Comparison of ENCODE assay signal across 19 cellular contexts in genomic region chr19:43628646-43629326, GRCh38. TPM values are rescaled to one million over a fixed set of nuclear protein-coding genes. Genes with fewer than 3 reads are reported as not detected.
A peak's percentile ranks its signal among the peaks of the same experiment; 100 is the strongest.
DNase-seq lines count a peak whose midpoint lies in the region; ATAC-seq, FAIRE-seq and TF ChIP-seq lines count a peak whose summit lies in the region.
"Had no signal": no experiment of that assay in that cellular context is flagged by ENCODE, and none has a peak within 500 bp of the region (broad histone marks: within the 10 kb centered on the region; RNA-seq: fewer than 3 reads in every experiment).

No MANE protein-coding gene starts in this region.

- no peak for FAIRE-seq in HepG2 (lab: Jason Lieb, UNC)
- no peak for FAIRE-seq in GM12892 (lab: Jason Lieb, UNC)
- FAIRE-seq: D721Med had no signal

- H3K27me3 ChIP-seq in HepG2 (ENCODE audit: control insufficient read depth in 1 of 2, insufficient read depth in 2 of 2, low read length in 2 of 2) (no peaks in the 10 kb centered on the region), right lobe of liver (no peaks in the 10 kb centered on the region), dorsolateral prefrontal cortex (no peaks in the 10 kb centered on the region)
- H3K27me3 ChIP-seq: BLaER1 had no signal

- in situ Hi-C loops in HepG2 (cut with HindIII; ENCODE audit: extremely low pct_ligation_motif_present, low pct_unique_long_range_greater_than_20kb) = no loop called here

- H3K9ac ChIP-seq in HepG2 (ENCODE audit: insufficient read depth, low read depth, low read length) = no peak overlapping the region
- H3K9ac ChIP-seq: BLaER1 had no signal

- TF ChIP-seq EP300 in HepG2 (IDR thresholded peaks at IDR 0.05; ENCODE audit: low read depth in 2 of 2, low read length in 2 of 2) (no peak), HepG2 (CRISPR knock-in tag; IDR thresholded peaks at IDR 0.05; ENCODE audit: borderline replicate concordance) (no peak)

- BruUV-seq in HepG2 (replicated peaks; lab: Mats Ljungman, UMichigan) = no TSS peak

- no peak overlapping the region for H3K4me2 ChIP-seq in HepG2 (ENCODE audit: low read depth, low read length)
- H3K4me2 ChIP-seq: BLaER1, GM23338 had no signal

- no peak for TF ChIP-seq POLR2A in HepG2 (IDR thresholded peaks at IDR 0.05; ENCODE audit: insufficient read depth in 1 of 2, low read depth in 2 of 2, low read length in 2 of 2)
- no peak for TF ChIP-seq POLR2A in right lobe of liver (IDR thresholded peaks at IDR 0.05)
- no peak for TF ChIP-seq POLR2A in GM12892 (IDR thresholded peaks at IDR 0.05; ENCODE audit: low read depth, low read length)

- no peak overlapping the region for H2AFZ ChIP-seq in HepG2 (ENCODE audit: low read length)
- H2AFZ ChIP-seq: GM23338 had no signal

- no peak for TF ChIP-seq RAD21 in HepG2 (CRISPR knock-in tag; IDR thresholded peaks at IDR 0.05)

- H4K20me1 ChIP-seq in HepG2 (ENCODE audit: insufficient read depth, low read length) = no peaks in the 10 kb centered on the region
- H4K20me1 ChIP-seq: BLaER1 had no signal

- H3K4me3 ChIP-seq in HepG2 (replicated peaks in 1 of 3; ENCODE audit: insufficient read depth in 1 of 3, low read depth in 2 of 3, low read length in 3 of 3) (no peak overlapping the region), right lobe of liver (no peak overlapping the region), dorsolateral prefrontal cortex (no peak overlapping the region)
- H3K4me3 ChIP-seq: BLaER1, GM23338, SJSA1 had no signal

- no peaks in the 10 kb centered on the region; a peak in 1 of 5 replicates for H3K36me3 ChIP-seq in HepG2 (replicated peaks in 1 of 2; ENCODE audit: control insufficient read depth in 1 of 2, insufficient read depth in 2 of 2, low read length in 2 of 2)
- no peaks in the 10 kb centered on the region for H3K36me3 ChIP-seq in right lobe of liver
- H3K36me3 ChIP-seq: SJSA1 had no signal

- POLR2A ChIA-PET in HepG2 (lab: Yijun Ruan, JAX) = no interaction called here

- TF ChIP-seq CTCF in HepG2 (CRISPR knock-in tag; IDR thresholded peaks at IDR 0.05) = no peak
- TF ChIP-seq CTCF in right lobe of liver (IDR thresholded peaks at IDR 0.05) = no peak
- TF ChIP-seq CTCF in dorsolateral prefrontal cortex (IDR thresholded peaks at IDR 0.05 in 54 of 56, conservative IDR thresholded peaks at IDR 0.05 in 2 of 56; ENCODE audit: low read depth in 1 of 56, partially characterized antibody in 56 of 56) = no peak

- H3K9me3 ChIP-seq in HepG2 (ENCODE audit: low read length) (no peaks in the 10 kb centered on the region), right lobe of liver (no peaks in the 10 kb centered on the region)
- H3K9me3 ChIP-seq: BLaER1, SJSA1 had no signal

- no peak for DNase-seq in HepG2 (ENCODE audit: low spot score)
- no peak for DNase-seq in right lobe of liver
- peak in 2 of 10 donors; percentile 45 to 54 for DNase-seq in dorsolateral prefrontal cortex
- DNase-seq in NCI-H1048 (lab: John Stamatoyannopoulos, UW) = no peak
- no peak for DNase-seq in ureter (ENCODE audit: low spot score)
- DNase-seq in GM12892 (ENCODE audit: insufficient read length) = no peak
- DNase-seq: 8988T; CD8-positive, alpha-beta memory T cell; DMS79; KG1; NCI-H1092; NCI-H146; NCI-H2081; NCI-H774; RPMI8226 had no signal

- no peak for ATAC-seq in HepG2
- ATAC-seq in right lobe of liver = no peak
- ATAC-seq: GM23338 had no signal

- no peak overlapping the region for H3K27ac ChIP-seq in HepG2 (ENCODE audit: extremely low read length, insufficient read depth, low read length)
- no peak overlapping the region for H3K27ac ChIP-seq in right lobe of liver
- H3K27ac ChIP-seq in dorsolateral prefrontal cortex = peak overlapping the region in 51 of 59 donors; percentile 6 to 82 (median 61)
- H3K27ac ChIP-seq: BLaER1, SJSA1 had no signal

- 100% methylated on average over 1 of the region's 3 CpGs for WGBS in HepG2 (ENCODE audit: low lambda C conversion rate)
- WGBS in right lobe of liver (ENCODE audit: insufficient coverage, low coverage, low lambda C conversion rate, missing lambda C conversion rate) = 83% methylated on average over 2 of the region's 3 CpGs

- H3K4me1 ChIP-seq in HepG2 (ENCODE audit: insufficient read depth, low read length) (peaks cover 8% of the 10 kb centered on the region), right lobe of liver (no peaks in the 10 kb centered on the region)
- H3K4me1 ChIP-seq: SJSA1 had no signal

- no peaks in the 10 kb centered on the region for H3K79me2 ChIP-seq in HepG2 (ENCODE audit: insufficient read depth, low read length)

- intact Hi-C loops in HepG2 (cut with micrococcal nuclease; ENCODE audit: unreplicated experiment) = no loop called here
- intact Hi-C loops in right lobe of liver (cut with DNase I) = no loop called here
- intact Hi-C loops in dorsolateral prefrontal cortex (cut with DNase I) = no loop called here

- CTCF ChIA-PET in HepG2 (lab: Yijun Ruan, JAX; ENCODE audit: low intra/inter-chr PET ratio, low total read pairs) = no interaction called here

RNA-seq across cellular contexts. Expression of gene ZNF428, which starts 9.4 kb away (rescaled TPM):
- total RNA-seq in HepG2 (2016; rRNA removed; fragmentation: Illumina TruSeq; extraction: Trizol) = 24.0 and 26.9 TPM in 2 replicates
- 19.4 and 25.5 TPM in 2 replicates for total RNA-seq in HepG2 (2016; cell fraction: cytosol; rRNA removed; fragmentation: Illumina TruSeq; extraction: Trizol; ENCODE audit: low read depth)
- total RNA-seq in HepG2 (2016; cell fraction: insoluble cytoplasmic fraction; rRNA removed; fragmentation: Illumina TruSeq; extraction: Trizol) = 20.7 and 27.4 TPM in 2 replicates
- total RNA-seq in HepG2 (2016; cell fraction: membrane; rRNA removed; fragmentation: Illumina TruSeq; extraction: Trizol) = 23.9 and 34.3 TPM in 2 replicates
- 6.5 and 9.5 TPM in 2 replicates for total RNA-seq in HepG2 (2016; cell fraction: nucleus; rRNA removed; fragmentation: Illumina TruSeq; extraction: Trizol)
- 10.4 and 11.5 TPM in 2 replicates for polyA plus RNA-seq in HepG2 (2011; rRNA removed)
- 8.0 and 12.3 TPM in 2 replicates for polyA plus RNA-seq in HepG2 (2011; cell fraction: cytosol; rRNA removed)
- 6.0 and 6.2 TPM in 2 replicates for polyA plus RNA-seq in HepG2 (2011; cell fraction: nucleus; rRNA removed)
- polyA plus RNA-seq in HepG2 (2012) = 11.5 and 12.7 TPM in 2 replicates
- polyA plus RNA-seq in HepG2 (2016; cell fraction: cytosol; fragmentation: Illumina TruSeq; extraction: Trizol; ENCODE audit: low read depth) = 19.6 and 22.2 TPM in 2 replicates
- polyA plus RNA-seq in HepG2 (2016; cell fraction: insoluble cytoplasmic fraction; fragmentation: Illumina TruSeq; extraction: Trizol; ENCODE audit: low read depth) = 27.6 and 28.2 TPM in 2 replicates
- 25.6 and 28.5 TPM in 2 replicates for polyA plus RNA-seq in HepG2 (2016; cell fraction: membrane; fragmentation: Illumina TruSeq; extraction: Trizol; ENCODE audit: low read depth)
- polyA plus RNA-seq in HepG2 (2016; cell fraction: nucleus; fragmentation: Illumina TruSeq; extraction: Trizol; ENCODE audit: insufficient read depth, low read depth) = 19.8 and 22.6 TPM in 2 replicates
- 3.2 and 7.4 TPM in 2 replicates for polyA minus RNA-seq in HepG2 (2011; rRNA and poly(A)+ RNA removed; ENCODE audit: low replicate concordance)
- polyA minus RNA-seq in HepG2 (2011; cell fraction: cytosol; rRNA and poly(A)+ RNA removed) = 4.6 and 4.9 TPM in 2 replicates
- polyA minus RNA-seq in HepG2 (2011; cell fraction: nucleus; rRNA and poly(A)+ RNA removed) = 2.1 and 4.6 TPM in 2 replicates
- total RNA-seq in right lobe of liver = 10 to 100 TPM; 10.9 to 16.7 (median 13.3) TPM
- 100 to 1,000 TPM in 3 of 120 experiments, 10 to 100 TPM in 117; 58.0 to 110 (median 83.3) TPM for total RNA-seq in dorsolateral prefrontal cortex
- total RNA-seq in ureter = 30.2 TPM
- polyA plus RNA-seq in GM12892 (2012; ENCODE audit: missing spikeins) = 15.3 TPM

RNA-seq across cellular contexts. Expression of gene CADM4, which starts 10.9 kb away (rescaled TPM):
- 6.4 and 16.0 TPM in 2 replicates for total RNA-seq in HepG2 (2016; rRNA removed; fragmentation: Illumina TruSeq; extraction: Trizol)
- total RNA-seq in HepG2 (2016; cell fraction: cytosol; rRNA removed; fragmentation: Illumina TruSeq; extraction: Trizol; ENCODE audit: low read depth) = 1.9 and 2.0 TPM in 2 replicates
- 6.2 and 15.7 TPM in 2 replicates for total RNA-seq in HepG2 (2016; cell fraction: insoluble cytoplasmic fraction; rRNA removed; fragmentation: Illumina TruSeq; extraction: Trizol)
- total RNA-seq in HepG2 (2016; cell fraction: membrane; rRNA removed; fragmentation: Illumina TruSeq; extraction: Trizol) = 6.3 and 6.6 TPM in 2 replicates
- total RNA-seq in HepG2 (2016; cell fraction: nucleus; rRNA removed; fragmentation: Illumina TruSeq; extraction: Trizol) = 13.7 and 16.1 TPM in 2 replicates
- polyA plus RNA-seq in HepG2 (2011; rRNA removed) = 8.5 and 15.4 TPM in 2 replicates
- polyA plus RNA-seq in HepG2 (2011; cell fraction: cytosol; rRNA removed) = 10.7 and 11.5 TPM in 2 replicates
- 8.7 and 11.0 TPM in 2 replicates for polyA plus RNA-seq in HepG2 (2011; cell fraction: nucleus; rRNA removed)
- polyA plus RNA-seq in HepG2 (2012) = 14.2 and 19.2 TPM in 2 replicates
- polyA plus RNA-seq in HepG2 (2016; cell fraction: cytosol; fragmentation: Illumina TruSeq; extraction: Trizol; ENCODE audit: low read depth) = 3.1 and 3.4 TPM in 2 replicates
- 7.9 and 9.3 TPM in 2 replicates for polyA plus RNA-seq in HepG2 (2016; cell fraction: insoluble cytoplasmic fraction; fragmentation: Illumina TruSeq; extraction: Trizol; ENCODE audit: low read depth)
- 6.8 and 7.0 TPM in 2 replicates for polyA plus RNA-seq in HepG2 (2016; cell fraction: membrane; fragmentation: Illumina TruSeq; extraction: Trizol; ENCODE audit: low read depth)
- polyA plus RNA-seq in HepG2 (2016; cell fraction: nucleus; fragmentation: Illumina TruSeq; extraction: Trizol; ENCODE audit: insufficient read depth, low read depth) = 32.5 and 32.9 TPM in 2 replicates
- 1.1 and 12.4 TPM in 2 replicates for polyA minus RNA-seq in HepG2 (2011; rRNA and poly(A)+ RNA removed; ENCODE audit: low replicate concordance)
- polyA minus RNA-seq in HepG2 (2011; cell fraction: cytosol; rRNA and poly(A)+ RNA removed) = 5.0 and 7.8 TPM in 2 replicates
- polyA minus RNA-seq in HepG2 (2011; cell fraction: nucleus; rRNA and poly(A)+ RNA removed) = 4.0 and 5.5 TPM in 2 replicates
- 1 to 10 TPM; 2.2 to 4.7 (median 3.7) TPM for total RNA-seq in right lobe of liver
- 100 to 1,000 TPM in 105 of 120 experiments, 10 to 100 TPM in 15; 79.5 to 239 (median 123) TPM for total RNA-seq in dorsolateral prefrontal cortex
- total RNA-seq in ureter = 6.6 TPM
- not detected for polyA plus RNA-seq in GM12892 (2012; ENCODE audit: missing spikeins)
- total RNA-seq: SJSA1 had no signal
- polyA plus RNA-seq: CD8-positive, alpha-beta memory T cell had no signal

RNA-seq across cellular contexts. Expression of gene SRRM5, which starts 16.9 kb away (rescaled TPM):
- total RNA-seq in HepG2 (2016; rRNA removed; fragmentation: Illumina TruSeq; extraction: Trizol) = 0.11 TPM in 1 of 2 replicates, not detected in the other
- not detected in 2 replicates for total RNA-seq in HepG2 (2016; cell fraction: cytosol; rRNA removed; fragmentation: Illumina TruSeq; extraction: Trizol; ENCODE audit: low read depth)
- not detected in 2 replicates for total RNA-seq in HepG2 (2016; cell fraction: insoluble cytoplasmic fraction; rRNA removed; fragmentation: Illumina TruSeq; extraction: Trizol)
- total RNA-seq in HepG2 (2016; cell fraction: membrane; rRNA removed; fragmentation: Illumina TruSeq; extraction: Trizol) = 0.06 TPM in 1 of 2 replicates, not detected in the other
- total RNA-seq in HepG2 (2016; cell fraction: nucleus; rRNA removed; fragmentation: Illumina TruSeq; extraction: Trizol) = 0.31 TPM in 1 of 2 replicates, not detected in the other
- 0.16 TPM in 2 replicates for polyA plus RNA-seq in HepG2 (2011; rRNA removed)
- 0.03 and 0.08 TPM in 2 replicates for polyA plus RNA-seq in HepG2 (2011; cell fraction: cytosol; rRNA removed)
- 0.61 and 0.79 TPM in 2 replicates for polyA plus RNA-seq in HepG2 (2011; cell fraction: nucleus; rRNA removed)
- 0.15 and 0.21 TPM in 2 replicates for polyA plus RNA-seq in HepG2 (2012)
- not detected in 2 replicates for polyA plus RNA-seq in HepG2 (2016; cell fraction: cytosol; fragmentation: Illumina TruSeq; extraction: Trizol; ENCODE audit: low read depth)
- 0.10 and 0.12 TPM in 2 replicates for polyA plus RNA-seq in HepG2 (2016; cell fraction: insoluble cytoplasmic fraction; fragmentation: Illumina TruSeq; extraction: Trizol; ENCODE audit: low read depth)
- 0.10 TPM in 2 replicates for polyA plus RNA-seq in HepG2 (2016; cell fraction: membrane; fragmentation: Illumina TruSeq; extraction: Trizol; ENCODE audit: low read depth)
- 0.51 and 1.2 TPM in 2 replicates for polyA plus RNA-seq in HepG2 (2016; cell fraction: nucleus; fragmentation: Illumina TruSeq; extraction: Trizol; ENCODE audit: insufficient read depth, low read depth)
- 0.18 and 0.23 TPM in 2 replicates for polyA minus RNA-seq in HepG2 (2011; rRNA and poly(A)+ RNA removed; ENCODE audit: low replicate concordance)
- polyA minus RNA-seq in HepG2 (2011; cell fraction: cytosol; rRNA and poly(A)+ RNA removed) = not detected in 2 replicates
- 0.39 and 0.50 TPM in 2 replicates for polyA minus RNA-seq in HepG2 (2011; cell fraction: nucleus; rRNA and poly(A)+ RNA removed)
- under 1 TPM in 5 of 6 experiments, not detected in 1; 0.09 to 0.37 (median 0.18) TPM for total RNA-seq in right lobe of liver
- 1 to 10 TPM in 47 of 120 experiments, under 1 TPM in 72, not detected in 1; 0.22 to 3.6 (median 0.89) TPM for total RNA-seq in dorsolateral prefrontal cortex
- 1.0 TPM for total RNA-seq in ureter
- 0.34 TPM for polyA plus RNA-seq in GM12892 (2012; ENCODE audit: missing spikeins)
- total RNA-seq: GM23338, SJSA1 had no signal

RNA-seq across cellular contexts. Expression of gene ZNF576, which starts 32.4 kb away (rescaled TPM):
- total RNA-seq in HepG2 (2016; rRNA removed; fragmentation: Illumina TruSeq; extraction: Trizol) = 9.6 and 10.9 TPM in 2 replicates
- 8.7 and 10.4 TPM in 2 replicates for total RNA-seq in HepG2 (2016; cell fraction: cytosol; rRNA removed; fragmentation: Illumina TruSeq; extraction: Trizol; ENCODE audit: low read depth)
- total RNA-seq in HepG2 (2016; cell fraction: insoluble cytoplasmic fraction; rRNA removed; fragmentation: Illumina TruSeq; extraction: Trizol) = 10.6 and 11.2 TPM in 2 replicates
- 13.9 and 14.1 TPM in 2 replicates for total RNA-seq in HepG2 (2016; cell fraction: membrane; rRNA removed; fragmentation: Illumina TruSeq; extraction: Trizol)
- total RNA-seq in HepG2 (2016; cell fraction: nucleus; rRNA removed; fragmentation: Illumina TruSeq; extraction: Trizol) = 6.6 and 7.0 TPM in 2 replicates
- 7.2 and 10.2 TPM in 2 replicates for polyA plus RNA-seq in HepG2 (2011; rRNA removed)
- 7.1 and 9.5 TPM in 2 replicates for polyA plus RNA-seq in HepG2 (2011; cell fraction: cytosol; rRNA removed)
- polyA plus RNA-seq in HepG2 (2011; cell fraction: nucleus; rRNA removed) = 7.2 and 9.1 TPM in 2 replicates
- 4.1 and 5.6 TPM in 2 replicates for polyA plus RNA-seq in HepG2 (2012)
- polyA plus RNA-seq in HepG2 (2016; cell fraction: cytosol; fragmentation: Illumina TruSeq; extraction: Trizol; ENCODE audit: low read depth) = 11.9 and 12.6 TPM in 2 replicates
- 12.1 and 13.5 TPM in 2 replicates for polyA plus RNA-seq in HepG2 (2016; cell fraction: insoluble cytoplasmic fraction; fragmentation: Illumina TruSeq; extraction: Trizol; ENCODE audit: low read depth)
- polyA plus RNA-seq in HepG2 (2016; cell fraction: membrane; fragmentation: Illumina TruSeq; extraction: Trizol; ENCODE audit: low read depth) = 12.7 and 17.2 TPM in 2 replicates
- 8.1 and 10.1 TPM in 2 replicates for polyA plus RNA-seq in HepG2 (2016; cell fraction: nucleus; fragmentation: Illumina TruSeq; extraction: Trizol; ENCODE audit: insufficient read depth, low read depth)
- 10.5 and 15.9 TPM in 2 replicates for polyA minus RNA-seq in HepG2 (2011; rRNA and poly(A)+ RNA removed; ENCODE audit: low replicate concordance)
- polyA minus RNA-seq in HepG2 (2011; cell fraction: cytosol; rRNA and poly(A)+ RNA removed) = 3.5 and 5.6 TPM in 2 replicates
- polyA minus RNA-seq in HepG2 (2011; cell fraction: nucleus; rRNA and poly(A)+ RNA removed) = 10.2 and 14.8 TPM in 2 replicates
- total RNA-seq in right lobe of liver = 10 to 100 TPM in 4 of 6 experiments, 1 to 10 TPM in 2; 7.7 to 15.8 (median 10.3) TPM
- 10 to 100 TPM; 12.5 to 30.4 (median 22.2) TPM for total RNA-seq in dorsolateral prefrontal cortex
- 20.4 TPM for total RNA-seq in ureter
- polyA plus RNA-seq in GM12892 (2012; ENCODE audit: missing spikeins) = 7.1 TPM

RNA-seq across cellular contexts. Expression of gene IRGQ, which starts 32.9 kb away (rescaled TPM):
- total RNA-seq in HepG2 (2016; rRNA removed; fragmentation: Illumina TruSeq; extraction: Trizol) (12.4 and 16.5 TPM in 2 replicates), right lobe of liver (10 to 100 TPM in 4 of 6 experiments, 1 to 10 TPM in 2; 9.1 to 18.6 (median 11.0) TPM), dorsolateral prefrontal cortex (10 to 100 TPM; 32.4 to 75.1 (median 53.9) TPM), ureter (20.8 TPM)
- 1.5 and 1.9 TPM in 2 replicates for total RNA-seq in HepG2 (2016; cell fraction: cytosol; rRNA removed; fragmentation: Illumina TruSeq; extraction: Trizol; ENCODE audit: low read depth)
- total RNA-seq in HepG2 (2016; cell fraction: insoluble cytoplasmic fraction; rRNA removed; fragmentation: Illumina TruSeq; extraction: Trizol) = 12.6 and 15.2 TPM in 2 replicates
- total RNA-seq in HepG2 (2016; cell fraction: membrane; rRNA removed; fragmentation: Illumina TruSeq; extraction: Trizol) = 5.6 and 6.3 TPM in 2 replicates
- total RNA-seq in HepG2 (2016; cell fraction: nucleus; rRNA removed; fragmentation: Illumina TruSeq; extraction: Trizol) = 12.7 and 12.8 TPM in 2 replicates
- 11.4 and 11.6 TPM in 2 replicates for polyA plus RNA-seq in HepG2 (2011; rRNA removed)
- 6.4 and 10.2 TPM in 2 replicates for polyA plus RNA-seq in HepG2 (2011; cell fraction: cytosol; rRNA removed)
- 11.8 and 12.3 TPM in 2 replicates for polyA plus RNA-seq in HepG2 (2011; cell fraction: nucleus; rRNA removed)
- 3.2 and 3.7 TPM in 2 replicates for polyA plus RNA-seq in HepG2 (2012)
- 0.71 and 1.1 TPM in 2 replicates for polyA plus RNA-seq in HepG2 (2016; cell fraction: cytosol; fragmentation: Illumina TruSeq; extraction: Trizol; ENCODE audit: low read depth)
- polyA plus RNA-seq in HepG2 (2016; cell fraction: insoluble cytoplasmic fraction; fragmentation: Illumina TruSeq; extraction: Trizol; ENCODE audit: low read depth) = 9.0 and 10.3 TPM in 2 replicates
- polyA plus RNA-seq in HepG2 (2016; cell fraction: membrane; fragmentation: Illumina TruSeq; extraction: Trizol; ENCODE audit: low read depth) = 2.1 and 2.5 TPM in 2 replicates
- polyA plus RNA-seq in HepG2 (2016; cell fraction: nucleus; fragmentation: Illumina TruSeq; extraction: Trizol; ENCODE audit: insufficient read depth, low read depth) = 17.0 and 18.2 TPM in 2 replicates
- polyA minus RNA-seq in HepG2 (2011; rRNA and poly(A)+ RNA removed; ENCODE audit: low replicate concordance) = 6.7 and 18.5 TPM in 2 replicates
- 10.1 and 13.1 TPM in 2 replicates for polyA minus RNA-seq in HepG2 (2011; cell fraction: cytosol; rRNA and poly(A)+ RNA removed)
- polyA minus RNA-seq in HepG2 (2011; cell fraction: nucleus; rRNA and poly(A)+ RNA removed) = 4.9 and 8.1 TPM in 2 replicates
- polyA plus RNA-seq in GM12892 (2012; ENCODE audit: missing spikeins) = 4.8 TPM

Comparison
In these comparisons a context has a peak if more than half of its experiments do, and no peak if none do; other contexts are left out.
1. H3K27ac ChIP-seq: peak in dorsolateral prefrontal cortex (51 of 59); none in HepG2 (single experiment) and right lobe of liver (0 of 3).